Comparison of ENCODE assay signal across 27 cellular contexts in the genomic region with DNA sequence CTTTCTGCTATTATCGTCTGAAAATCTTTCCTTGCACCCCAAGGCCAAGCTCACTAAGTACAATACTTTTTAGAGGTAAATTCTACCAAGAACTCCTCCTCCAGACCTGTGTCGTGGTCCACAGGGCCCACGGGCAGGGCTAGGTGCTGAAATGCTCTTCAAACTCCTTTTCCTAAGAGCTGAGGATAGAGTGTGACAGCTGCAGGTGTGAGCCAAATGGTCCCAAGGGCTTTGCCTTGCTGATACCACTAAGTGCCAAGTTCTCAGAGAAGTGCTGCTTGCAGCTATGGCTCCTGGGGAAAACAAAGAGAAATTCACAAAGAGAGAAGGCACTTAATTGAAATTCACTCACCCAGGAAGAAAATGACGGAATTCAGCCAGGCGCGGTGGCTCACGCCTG.
DNase-seq lines count a peak whose midpoint lies in the region; TF ChIP-seq lines count a peak whose summit lies in the region.
"Had no signal": no experiment of that assay in that cellular context is flagged by ENCODE, and none has a peak within 500 bp of the region (broad histone marks: within the 10 kb centered on the region; RNA-seq: fewer than 3 reads in every experiment).

No MANE protein-coding gene starts in this region.

- H3K9me3 Mint-ChIP-seq in activated T-cell treated with anti-CD3 and anti-CD28 coated beads, Interleukin-2, amount 50 U/mL, for 24 hours, result peaks cover 13% of the 10 kb centered on the region

- H3K27ac Mint-ChIP-seq in activated T-cell treated with anti-CD3 and anti-CD28 coated beads, Interleukin-2, amount 50 U/mL, for 24 hours, result no peak overlapping the region
- H3K27ac Mint-ChIP-seq: activated naive CD8-positive, alpha-beta T cell treated with anti-CD3 and anti-CD28 coated beads, Interleukin-2, amount 50 U/mL, for 24 hours; progenitor cell of endocrine pancreas; stimulated activated naive B cell treated with anti-CD40 and anti-IgM and Interleukin-4, amounts not matched to agents 10 μg/mL and 1 μg/mL and 100 μg/mL, for 72 hours had no signal

- no peaks in the 10 kb centered on the region for H3K36me3 Mint-ChIP-seq in activated T-cell treated with anti-CD3 and anti-CD28 coated beads, Interleukin-2, amount 50 U/mL, for 24 hours (ENCODE audit: low read depth)
- H3K36me3 Mint-ChIP-seq: stimulated activated naive B cell treated with anti-CD40 and anti-IgM and Interleukin-4, amounts not matched to agents 10 μg/mL and 1 μg/mL and 100 μg/mL, for 72 hours had no signal

- H3K4me3 Mint-ChIP-seq in activated T-cell treated with anti-CD3 and anti-CD28 coated beads, Interleukin-2, amount 50 U/mL, for 24 hours, result no peak overlapping the region
- H3K4me3 Mint-ChIP-seq: activated naive CD8-positive, alpha-beta T cell treated with anti-CD3 and anti-CD28 coated beads, Interleukin-2, amount 50 U/mL, for 24 hours; stimulated activated naive B cell treated with anti-CD40 and anti-IgM and Interleukin-4, amounts not matched to agents 10 μg/mL and 1 μg/mL and 100 μg/mL, for 72 hours had no signal

- TF ChIP-seq CTCF in VCaP (conservative IDR thresholded peaks at IDR 0.05), result no peak

- no peaks in the 10 kb centered on the region for H3K4me1 Mint-ChIP-seq in activated T-cell treated with anti-CD3 and anti-CD28 coated beads, Interleukin-2, amount 50 U/mL, for 24 hours (ENCODE audit: low read depth)
- H3K4me1 Mint-ChIP-seq: activated naive CD8-positive, alpha-beta T cell treated with anti-CD3 and anti-CD28 coated beads, Interleukin-2, amount 50 U/mL, for 24 hours; stimulated activated naive B cell treated with anti-CD40 and anti-IgM and Interleukin-4, amounts not matched to agents 10 μg/mL and 1 μg/mL and 100 μg/mL, for 72 hours had no signal

- DNase-seq in DMS153 treated with DMSO at 0.1 percent for 48 hours (lab: John Stamatoyannopoulos, UW; ENCODE audit: unreplicated experiment) (peak; percentile 33), NCI-H1105 (lab: John Stamatoyannopoulos, UW) (peak; percentile 15), NCI-H2171 (lab: John Stamatoyannopoulos, UW) (peak; percentile 92), KBM-7 (no peak), NOMO-1 treated with dmso at 0.1 percent for 144 hours (lab: John Stamatoyannopoulos, UW; ENCODE audit: unreplicated experiment) (no peak)
- DNase-seq in activated T-cell treated with anti-CD3 and anti-CD28 coated beads, Interleukin-2, amount 50 U/mL, for 24 hours, result no peak
- DNase-seq: activated CD4-positive, alpha-beta T cell treated with anti-CD3 and anti-CD28 coated beads for 4 hours; activated gamma-delta T cell; activated naive CD8-positive, alpha-beta T cell treated with anti-CD3 and anti-CD28 coated beads, Interleukin-2, amount 50 U/mL, for 24 hours; activated T-cell treated with anti-CD3 and anti-CD28 coated beads for 4 hours; central memory CD4-positive, alpha-beta T cell; dermis blood vessel endothelial cell; foreskin melanocyte; hippocampal formation; Kasumi-1; left colon; OCI-M1; sigmoid colon; stimulated activated naive B cell treated with anti-CD40 and anti-IgM and Interleukin-4, amounts not matched to agents 10 μg/mL and 1 μg/mL and 100 μg/mL, for 72 hours; T-helper 2 cell; uterus had no signal

- H3K27ac ChIP-seq in VCaP, result peak overlapping the region; percentile 86
- H3K27ac ChIP-seq: C4-2B, esophagus muscularis mucosa, HL-60, sigmoid colon, thoracic aorta, uterus had no signal

- no peaks in the 10 kb centered on the region for H3K27me3 Mint-ChIP-seq in activated T-cell treated with anti-CD3 and anti-CD28 coated beads, Interleukin-2, amount 50 U/mL, for 24 hours
- H3K27me3 Mint-ChIP-seq: activated naive CD8-positive, alpha-beta T cell treated with anti-CD3 and anti-CD28 coated beads, Interleukin-2, amount 50 U/mL, for 24 hours; stimulated activated naive B cell treated with anti-CD40 and anti-IgM and Interleukin-4, amounts not matched to agents 10 μg/mL and 1 μg/mL and 100 μg/mL, for 72 hours had no signal

- in situ Hi-C loops in KBM-7 (cut with MboI; ENCODE audit: low pct_unique_long_range_greater_than_20kb, low sequenced_read_pairs), result no loop called here

Comparison
In these comparisons a context has a peak if more than half of its experiments do, and no peak if none do; other contexts are left out.
1. DNase-seq: peak in DMS153 treated with DMSO at 0.1 percent for 48 hours (single experiment), NCI-H1105 (single experiment) and NCI-H2171 (single experiment); none in activated T-cell treated with anti-CD3 and anti-CD28 coated beads, Interleukin-2, amount 50 U/mL, for 24 hours (single experiment), KBM-7 (single experiment) and NOMO-1 treated with dmso at 0.1 percent for 144 hours (single experiment).